ENCODE assay signal across 1 cellular context in the genomic region with DNA sequence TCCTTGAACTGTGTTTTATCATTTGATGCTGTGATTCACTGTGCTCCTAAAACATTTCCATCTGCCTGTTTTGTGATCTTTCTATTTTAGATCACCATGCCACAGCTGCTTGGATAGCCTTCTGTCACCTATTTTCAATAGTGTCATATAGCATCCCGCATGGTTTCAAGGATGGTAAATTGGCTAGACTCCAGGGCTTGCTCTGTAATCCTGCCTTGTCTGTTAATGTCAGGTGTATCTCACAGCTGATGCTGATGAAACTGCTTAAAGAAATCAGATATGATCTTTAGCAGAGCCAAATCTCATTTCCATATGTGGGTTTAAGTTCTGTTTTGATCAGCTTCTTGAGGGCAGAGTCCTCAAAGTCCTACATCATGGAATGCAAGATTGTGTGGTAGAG.
TF ChIP-seq lines count a peak whose summit lies in the region.

No MANE protein-coding gene starts in this region.

TF ChIP-seq in GM12878, 131 proteins besides CTCF, POLR2A, EP300 and RAD21 (continued from another document):
- TF ChIP-seq, protein P1, sequence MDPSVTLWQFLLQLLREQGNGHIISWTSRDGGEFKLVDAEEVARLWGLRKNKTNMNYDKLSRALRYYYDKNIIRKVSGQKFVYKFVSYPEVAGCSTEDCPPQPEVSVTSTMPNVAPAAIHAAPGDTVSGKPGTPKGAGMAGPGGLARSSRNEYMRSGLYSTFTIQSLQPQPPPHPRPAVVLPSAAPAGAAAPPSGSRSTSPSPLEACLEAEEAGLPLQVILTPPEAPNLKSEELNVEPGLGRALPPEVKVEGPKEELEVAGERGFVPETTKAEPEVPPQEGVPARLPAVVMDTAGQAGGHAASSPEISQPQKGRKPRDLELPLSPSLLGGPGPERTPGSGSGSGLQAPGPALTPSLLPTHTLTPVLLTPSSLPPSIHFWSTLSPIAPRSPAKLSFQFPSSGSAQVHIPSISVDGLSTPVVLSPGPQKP (IDR thresholded peaks at IDR 0.05; ENCODE audit: low read depth, low read length): no peak
- TF ChIP-seq, protein P2, sequence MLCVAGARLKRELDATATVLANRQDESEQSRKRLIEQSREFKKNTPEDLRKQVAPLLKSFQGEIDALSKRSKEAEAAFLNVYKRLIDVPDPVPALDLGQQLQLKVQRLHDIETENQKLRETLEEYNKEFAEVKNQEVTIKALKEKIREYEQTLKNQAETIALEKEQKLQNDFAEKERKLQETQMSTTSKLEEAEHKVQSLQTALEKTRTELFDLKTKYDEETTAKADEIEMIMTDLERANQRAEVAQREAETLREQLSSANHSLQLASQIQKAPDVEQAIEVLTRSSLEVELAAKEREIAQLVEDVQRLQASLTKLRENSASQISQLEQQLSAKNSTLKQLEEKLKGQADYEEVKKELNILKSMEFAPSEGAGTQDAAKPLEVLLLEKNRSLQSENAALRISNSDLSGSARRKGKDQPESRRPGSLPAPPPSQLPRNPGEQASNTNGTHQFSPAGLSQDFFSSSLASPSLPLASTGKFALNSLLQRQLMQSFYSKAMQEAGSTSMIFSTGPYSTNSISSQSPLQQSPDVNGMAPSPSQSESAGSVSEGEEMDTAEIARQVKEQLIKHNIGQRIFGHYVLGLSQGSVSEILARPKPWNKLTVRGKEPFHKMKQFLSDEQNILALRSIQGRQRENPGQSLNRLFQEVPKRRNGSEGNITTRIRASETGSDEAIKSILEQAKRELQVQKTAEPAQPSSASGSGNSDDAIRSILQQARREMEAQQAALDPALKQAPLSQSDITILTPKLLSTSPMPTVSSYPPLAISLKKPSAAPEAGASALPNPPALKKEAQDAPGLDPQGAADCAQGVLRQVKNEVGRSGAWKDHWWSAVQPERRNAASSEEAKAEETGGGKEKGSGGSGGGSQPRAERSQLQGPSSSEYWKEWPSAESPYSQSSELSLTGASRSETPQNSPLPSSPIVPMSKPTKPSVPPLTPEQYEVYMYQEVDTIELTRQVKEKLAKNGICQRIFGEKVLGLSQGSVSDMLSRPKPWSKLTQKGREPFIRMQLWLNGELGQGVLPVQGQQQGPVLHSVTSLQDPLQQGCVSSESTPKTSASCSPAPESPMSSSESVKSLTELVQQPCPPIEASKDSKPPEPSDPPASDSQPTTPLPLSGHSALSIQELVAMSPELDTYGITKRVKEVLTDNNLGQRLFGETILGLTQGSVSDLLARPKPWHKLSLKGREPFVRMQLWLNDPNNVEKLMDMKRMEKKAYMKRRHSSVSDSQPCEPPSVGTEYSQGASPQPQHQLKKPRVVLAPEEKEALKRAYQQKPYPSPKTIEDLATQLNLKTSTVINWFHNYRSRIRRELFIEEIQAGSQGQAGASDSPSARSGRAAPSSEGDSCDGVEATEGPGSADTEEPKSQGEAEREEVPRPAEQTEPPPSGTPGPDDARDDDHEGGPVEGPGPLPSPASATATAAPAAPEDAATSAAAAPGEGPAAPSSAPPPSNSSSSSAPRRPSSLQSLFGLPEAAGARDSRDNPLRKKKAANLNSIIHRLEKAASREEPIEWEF (IDR thresholded peaks at IDR 0.05; ENCODE audit: insufficient replicate concordance, low read depth, low read length): no peak
- TF ChIP-seq NFIC (IDR thresholded peaks at IDR 0.05; ENCODE audit: low read depth, low read length) (no peak), ZZZ3 (IDR thresholded peaks at IDR 0.05; ENCODE audit: control insufficient read depth, insufficient read length, low read depth) (no peak), IKZF2 (IDR thresholded peaks at IDR 0.05) (no peak), SUZ12 (IDR thresholded peaks at IDR 0.05; ENCODE audit: unreplicated experiment) (no peak), PAX5 (IDR thresholded peaks at IDR 0.05; ENCODE audit: borderline replicate concordance, low read depth, low read length) (no peak), IRF4 (IDR thresholded peaks at IDR 0.05; ENCODE audit: low read depth, low read length) (no peak), YY1 (IDR thresholded peaks at IDR 0.05; ENCODE audit: low read depth, low read length) (no peak), CHD2 (IDR thresholded peaks at IDR 0.05; ENCODE audit: borderline replicate concordance, low read depth, low read length) (no peak), BMI1 (IDR thresholded peaks at IDR 0.05; ENCODE audit: borderline replicate concordance) (no peak)
- TF ChIP-seq, protein P3, sequence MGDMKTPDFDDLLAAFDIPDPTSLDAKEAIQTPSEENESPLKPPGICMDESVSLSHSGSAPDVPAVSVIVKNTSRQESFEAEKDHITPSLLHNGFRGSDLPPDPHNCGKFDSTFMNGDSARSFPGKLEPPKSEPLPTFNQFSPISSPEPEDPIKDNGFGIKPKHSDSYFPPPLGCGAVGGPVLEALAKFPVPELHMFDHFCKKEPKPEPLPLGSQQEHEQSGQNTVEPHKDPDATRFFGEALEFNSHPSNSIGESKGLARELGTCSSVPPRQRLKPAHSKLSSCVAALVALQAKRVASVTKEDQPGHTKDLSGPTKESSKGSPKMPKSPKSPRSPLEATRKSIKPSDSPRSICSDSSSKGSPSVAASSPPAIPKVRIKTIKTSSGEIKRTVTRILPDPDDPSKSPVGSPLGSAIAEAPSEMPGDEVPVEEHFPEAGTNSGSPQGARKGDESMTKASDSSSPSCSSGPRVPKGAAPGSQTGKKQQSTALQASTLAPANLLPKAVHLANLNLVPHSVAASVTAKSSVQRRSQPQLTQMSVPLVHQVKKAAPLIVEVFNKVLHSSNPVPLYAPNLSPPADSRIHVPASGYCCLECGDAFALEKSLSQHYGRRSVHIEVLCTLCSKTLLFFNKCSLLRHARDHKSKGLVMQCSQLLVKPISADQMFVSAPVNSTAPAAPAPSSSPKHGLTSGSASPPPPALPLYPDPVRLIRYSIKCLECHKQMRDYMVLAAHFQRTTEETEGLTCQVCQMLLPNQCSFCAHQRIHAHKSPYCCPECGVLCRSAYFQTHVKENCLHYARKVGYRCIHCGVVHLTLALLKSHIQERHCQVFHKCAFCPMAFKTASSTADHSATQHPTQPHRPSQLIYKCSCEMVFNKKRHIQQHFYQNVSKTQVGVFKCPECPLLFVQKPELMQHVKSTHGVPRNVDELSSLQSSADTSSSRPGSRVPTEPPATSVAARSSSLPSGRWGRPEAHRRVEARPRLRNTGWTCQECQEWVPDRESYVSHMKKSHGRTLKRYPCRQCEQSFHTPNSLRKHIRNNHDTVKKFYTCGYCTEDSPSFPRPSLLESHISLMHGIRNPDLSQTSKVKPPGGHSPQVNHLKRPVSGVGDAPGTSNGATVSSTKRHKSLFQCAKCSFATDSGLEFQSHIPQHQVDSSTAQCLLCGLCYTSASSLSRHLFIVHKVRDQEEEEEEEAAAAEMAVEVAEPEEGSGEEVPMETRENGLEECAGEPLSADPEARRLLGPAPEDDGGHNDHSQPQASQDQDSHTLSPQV (IDR thresholded peaks at IDR 0.05): no peak
TF ChIP-seq in GM12878: peak in this region for 0.
